9 cellular contexts compared by ENCODE assay signal in the genomic region with DNA sequence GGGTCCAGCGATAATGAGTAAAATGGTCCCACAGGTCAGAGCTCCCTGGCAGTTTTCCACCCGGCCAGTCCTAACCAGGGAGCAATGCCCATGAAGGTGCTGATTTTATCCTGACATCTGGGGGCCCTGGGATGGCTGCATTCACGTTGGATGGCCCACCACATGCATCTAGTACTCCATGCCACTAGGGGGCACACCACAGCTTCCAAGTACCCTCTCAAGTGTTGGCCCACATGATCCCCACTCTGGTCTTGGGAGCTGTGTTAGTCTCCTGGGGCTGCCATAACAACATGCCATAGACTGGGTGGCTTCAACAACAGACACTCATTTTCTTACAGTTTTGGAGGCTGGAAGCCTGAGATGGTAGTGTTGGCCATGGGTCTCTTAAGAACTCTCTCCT.
DNase-seq lines count a peak whose midpoint lies in the region; ATAC-seq and TF ChIP-seq lines count a peak whose summit lies in the region.
"Had no signal": no experiment of that assay in that cellular context is flagged by ENCODE, and none has a peak within 500 bp of the region (broad histone marks: within the 10 kb centered on the region; RNA-seq: fewer than 3 reads in every experiment).

No MANE protein-coding gene starts in this region.

- WGBS in mesenchymal stem cell, result 71% methylated on average over 3 of the region's 3 CpGs

- H3K4me3 ChIP-seq in DND-41 (ENCODE audit: low read depth in 1 of 2, low read length in 2 of 2), result no peak overlapping the region
- H3K4me3 ChIP-seq in HL-60 (replicated peaks; ENCODE audit: insufficient read depth, low read length), result no peak overlapping the region
- H3K4me3 ChIP-seq in mesenchymal stem cell (ENCODE audit: insufficient read depth in 1 of 2, low read depth in 1 of 2, low read length in 2 of 2), result no peak overlapping the region

- no peak overlapping the region for H2AK5ac ChIP-seq in mesenchymal stem cell (ENCODE audit: low read length, severe bottlenecking)

- no peaks in the 10 kb centered on the region for H3K79me1 ChIP-seq in mesenchymal stem cell (replicated peaks; ENCODE audit: low read length, poor library complexity, severe bottlenecking)

- H2BK12ac ChIP-seq in mesenchymal stem cell (ENCODE audit: low read length in 2 of 2), result no peak overlapping the region

- no peak overlapping the region for H3K23ac ChIP-seq in mesenchymal stem cell (ENCODE audit: low read length in 2 of 2)

- H3K79me2 ChIP-seq in DND-41 (ENCODE audit: insufficient read depth, low read length), result no peaks in the 10 kb centered on the region

- H2BK120ac ChIP-seq in mesenchymal stem cell (ENCODE audit: low read depth, low read length), result no peak overlapping the region

- TF ChIP-seq CTCF in DND-41 (IDR thresholded peaks at IDR 0.05; ENCODE audit: borderline replicate concordance, extremely low read depth, low read length, poor library complexity, severe bottlenecking) (peak; percentile 55), HL-60 (IDR thresholded peaks at IDR 0.05; ENCODE audit: insufficient read depth, low read length) (no peak)

- no peak overlapping the region for H2BK5ac ChIP-seq in mesenchymal stem cell (ENCODE audit: low read depth, low read length, poor library complexity, severe bottlenecking)

- H3K27ac ChIP-seq in DND-41 (ENCODE audit: low read length) (no peak overlapping the region), HL-60 (replicated peaks) (no peak overlapping the region), mesenchymal stem cell (ENCODE audit: low read length, poor library complexity, severe bottlenecking) (no peak overlapping the region)

- H3K9ac ChIP-seq in DND-41 (ENCODE audit: low read depth, low read length) (no peak overlapping the region), mesenchymal stem cell (ENCODE audit: low read length) (no peak overlapping the region)

- no peak overlapping the region for H4K91ac ChIP-seq in mesenchymal stem cell (ENCODE audit: low read length)

- H3K4me2 ChIP-seq in DND-41 (ENCODE audit: insufficient read depth, low read length) (no peak overlapping the region), mesenchymal stem cell (ENCODE audit: low read length, poor library complexity, severe bottlenecking) (no peak overlapping the region)

- H4K20me1 ChIP-seq in DND-41 (ENCODE audit: insufficient read depth, low read length), result no peaks in the 10 kb centered on the region

- H3K4me1 Mint-ChIP-seq in activated CD4-positive, alpha-beta T cell treated with anti-CD3 and anti-CD28 coated beads, Interleukin-2, amount 10 ng/mL, durations not matched to agents 7 days and 5 days, result peaks cover 22% of the 10 kb centered on the region

- no peak overlapping the region for H3K14ac ChIP-seq in mesenchymal stem cell (ENCODE audit: low read length in 2 of 2)

- H3K4me3 Mint-ChIP-seq in activated CD4-positive, alpha-beta T cell treated with anti-CD3 and anti-CD28 coated beads, Interleukin-2, amount 10 ng/mL, durations not matched to agents 7 days and 5 days, result no peak overlapping the region

- H4K8ac ChIP-seq in mesenchymal stem cell (ENCODE audit: low read length), result no peak overlapping the region

- no peak overlapping the region for H3K4ac ChIP-seq in mesenchymal stem cell (ENCODE audit: low read depth in 1 of 2, low read length in 2 of 2)

- H3K4me1 ChIP-seq in DND-41 (ENCODE audit: insufficient read depth, low read length) (no peaks in the 10 kb centered on the region), mesenchymal stem cell (ENCODE audit: control insufficient read depth, insufficient read depth, low read depth, low read length) (no peaks in the 10 kb centered on the region)

- H2AFZ ChIP-seq in DND-41 (ENCODE audit: low read depth, low read length) (no peak overlapping the region), mesenchymal stem cell (ENCODE audit: low read depth, low read length) (peak overlapping the region; percentile 32)

- H3K9me3 Mint-ChIP-seq in activated CD4-positive, alpha-beta T cell treated with anti-CD3 and anti-CD28 coated beads, Interleukin-2, amount 10 ng/mL, durations not matched to agents 7 days and 5 days, result no peaks in the 10 kb centered on the region

- no peak; the same call in 2 of the 3 replicates for ATAC-seq in DND-41 (ENCODE audit: insufficient read depth, low read depth)
- ATAC-seq in HG02970 (IDR thresholded peaks at IDR 0.05; ENCODE audit: low FRiP score, unreplicated experiment), result no peak
- no peak for ATAC-seq in GM18861 (IDR thresholded peaks at IDR 0.05; ENCODE audit: unreplicated experiment)

- H3K36me3 ChIP-seq in DND-41 (ENCODE audit: insufficient read depth, low read length), result no peaks in the 10 kb centered on the region
- no peaks in the 10 kb centered on the region for H3K36me3 ChIP-seq in mesenchymal stem cell (ENCODE audit: control insufficient read depth in 1 of 2, insufficient read depth in 2 of 2, low read depth in 1 of 2, low read length in 2 of 2)

- H2BK15ac ChIP-seq in mesenchymal stem cell (ENCODE audit: low read depth, poor library complexity, severe bottlenecking), result no peak overlapping the region

- no peaks in the 10 kb centered on the region for H3K27me3 ChIP-seq in DND-41 (ENCODE audit: insufficient read depth, low read length, poor library complexity)
- H3K27me3 ChIP-seq in HL-60 (ENCODE audit: insufficient read depth, poor library complexity, severe bottlenecking), result no peaks in the 10 kb centered on the region
- no peaks in the 10 kb centered on the region for H3K27me3 ChIP-seq in mesenchymal stem cell (ENCODE audit: control insufficient read depth in 1 of 2, insufficient read depth in 1 of 2, low read length in 2 of 2)

- CTCF ChIA-PET in activated CD4-positive, alpha-beta T cell treated with anti-CD3 and anti-CD28 coated beads, Interleukin-2, amount 10 ng/mL, durations not matched to agents 7 days and 5 days (lab: Charles Lee), result interaction anchor here (1.8 to 3.0 kb wide), 2 partner anchors 225 to 372 kb away, joined by 7 to 12 read pairs; a partner anchor contains a TSS

- DNase-seq in DND-41, result peak; percentile 24
- DNase-seq in HL-60 (ENCODE audit: low read depth in 1 of 2, low spot score in 1 of 2), result peak; percentile 6 to 15
- peak; percentile 22 for DNase-seq in activated CD4-positive, alpha-beta T cell treated with anti-CD3 and anti-CD28 coated beads, Interleukin-2, amount 10 ng/mL, durations not matched to agents 7 days and 5 days
- DNase-seq in mesenchymal stem cell, result no peak
- DNase-seq in NCI-H187 (lab: John Stamatoyannopoulos, UW), result no peak
- no peak for DNase-seq in DMS153 (lab: John Stamatoyannopoulos, UW)
- DNase-seq: NCI-H510A treated with DMSO at 0.1 percent for 48 hours had no signal

- POLR2A ChIA-PET in activated CD4-positive, alpha-beta T cell treated with anti-CD3 and anti-CD28 coated beads, Interleukin-2, amount 10 ng/mL, durations not matched to agents 7 days and 5 days (lab: Charles Lee), result no interaction called here

- H3K27me3 Mint-ChIP-seq in activated CD4-positive, alpha-beta T cell treated with anti-CD3 and anti-CD28 coated beads, Interleukin-2, amount 10 ng/mL, durations not matched to agents 7 days and 5 days, result no peaks in the 10 kb centered on the region

- H3K9me3 ChIP-seq in DND-41 (ENCODE audit: insufficient read depth, low read length, severe bottlenecking) (no peaks in the 10 kb centered on the region), mesenchymal stem cell (ENCODE audit: control insufficient read depth, low read length) (no peaks in the 10 kb centered on the region)

- no peak overlapping the region for H3K18ac ChIP-seq in mesenchymal stem cell (ENCODE audit: low read depth in 1 of 2, low read length in 2 of 2)

- no peak overlapping the region for H3K27ac Mint-ChIP-seq in activated CD4-positive, alpha-beta T cell treated with anti-CD3 and anti-CD28 coated beads, Interleukin-2, amount 10 ng/mL, durations not matched to agents 7 days and 5 days

- no peaks in the 10 kb centered on the region for H3K36me3 Mint-ChIP-seq in activated CD4-positive, alpha-beta T cell treated with anti-CD3 and anti-CD28 coated beads, Interleukin-2, amount 10 ng/mL, durations not matched to agents 7 days and 5 days (ENCODE audit: low read depth)

Comparison
In these comparisons a context has a peak if more than half of its experiments do, and no peak if none do; other contexts are left out.
1. DNase-seq: peak in DND-41 (single experiment), HL-60 (2 of 2) and activated CD4-positive, alpha-beta T cell treated with anti-CD3 and anti-CD28 coated beads, Interleukin-2, amount 10 ng/mL, durations not matched to agents 7 days and 5 days (single experiment); none in mesenchymal stem cell (single experiment), NCI-H187 (0 of 2) and DMS153 (single experiment).